In genomic region chr1:100151679-100152078, GRCh38 we compare ENCODE assay signal across 23 cellular contexts. TPM values are rescaled to one million over a fixed set of nuclear protein-coding genes. Genes with fewer than 3 reads are reported as not detected.
DNase-seq lines count a peak whose midpoint lies in the region; ATAC-seq, FAIRE-seq and TF ChIP-seq lines count a peak whose summit lies in the region.
"Had no signal": no experiment of that assay in that cellular context is flagged by ENCODE, and none has a peak within 500 bp of the region (broad histone marks: within the 10 kb centered on the region; RNA-seq: fewer than 3 reads in every experiment).

No MANE protein-coding gene starts in this region.

- H2AFZ ChIP-seq in GM12878 (ENCODE audit: control insufficient read depth, low read depth, low read length) = no peak overlapping the region
- H2AFZ ChIP-seq: GM23248, PC-9 had no signal

- SMC1A ChIA-PET in GM12878 (lab: Charles Lee; ENCODE audit: uncharacterized antibody, unreplicated experiment) = interaction anchor here (0.8 to 1.2 kb wide), 7 partner anchors 9 to 717 kb away, joined by 3 to 5 read pairs (median 3); partner anchors contain the start of gene TRMT13

- H3K27ac Mint-ChIP-seq in stimulated activated memory B cell treated with anti-CD40 and anti-IgM and Interleukin-4, amounts not matched to agents 10 μg/mL and 1 μg/mL and 100 μg/mL, for 72 hours = peak overlapping the region; percentile 69
- H3K27ac Mint-ChIP-seq: HFFc6 had no signal

- H3K36me3 Mint-ChIP-seq in stimulated activated memory B cell treated with anti-CD40 and anti-IgM and Interleukin-4, amounts not matched to agents 10 μg/mL and 1 μg/mL and 100 μg/mL, for 72 hours = peaks cover 16% of the 10 kb centered on the region

- no peak overlapping the region for H3K4me3 Mint-ChIP-seq in stimulated activated memory B cell treated with anti-CD40 and anti-IgM and Interleukin-4, amounts not matched to agents 10 μg/mL and 1 μg/mL and 100 μg/mL, for 72 hours
- H3K4me3 Mint-ChIP-seq: H9, HFFc6 had no signal

- BruUV-seq in GM12878 (replicated peaks; lab: Mats Ljungman, UMichigan) = no TSS peak

- peak; percentile 27 for FAIRE-seq in GM12892 (lab: Jason Lieb, UNC)
- no peak for FAIRE-seq in GM12878 (lab: Jason Lieb, UNC)
- FAIRE-seq: HTR-8/SVneo had no signal

- H3K27me3 ChIP-seq in GM12878 (replicated peaks in 1 of 2; ENCODE audit: control insufficient read depth in 2 of 2, insufficient read depth in 2 of 2, low read length in 1 of 2) = no peaks in the 10 kb centered on the region
- H3K27me3 ChIP-seq: BLaER1 treated with 17β-estradiol and CSF1 and Interleukin-3, amounts not matched to agents 10 nM and 100 nM had no signal

- 31% methylated on average over 2 of the region's 2 CpGs for WGBS in GM12878 (ENCODE audit: insufficient coverage, insufficient replicate concordance, low lambda C conversion rate, missing lambda C conversion rate)

- TF ChIP-seq CTCF in GM12878 (IDR thresholded peaks at IDR 0.05 in 2 of 3, conservative IDR thresholded peaks at IDR 0.05 in 1 of 3; ENCODE audit: control insufficient read depth in 2 of 3, extremely low read depth in 1 of 3, insufficient read depth in 1 of 3, low read depth in 3 of 3, low read length in 3 of 3) = no peak

- no peaks in the 10 kb centered on the region for H3K27me3 Mint-ChIP-seq in stimulated activated memory B cell treated with anti-CD40 and anti-IgM and Interleukin-4, amounts not matched to agents 10 μg/mL and 1 μg/mL and 100 μg/mL, for 72 hours

- peak overlapping the region; percentile 63; the same call in 1 of the 2 replicates for H3K4me2 ChIP-seq in GM12878 (ENCODE audit: control insufficient read depth, insufficient read depth)
- H3K4me2 ChIP-seq: PC-9 had no signal

- no peaks in the 10 kb centered on the region for H4K20me1 ChIP-seq in GM12878 (ENCODE audit: control insufficient read depth, insufficient read depth)
- H4K20me1 ChIP-seq: BLaER1 treated with 17β-estradiol and CSF1 and Interleukin-3, amounts not matched to agents 10 nM and 100 nM had no signal

- no peak for TF ChIP-seq EP300 in GM12878 (IDR thresholded peaks at IDR 0.05; ENCODE audit: borderline replicate concordance in 1 of 2, control insufficient read depth in 1 of 2, low read depth in 2 of 2, low read length in 2 of 2)

- ATAC-seq in HG02885 (IDR thresholded peaks at IDR 0.05; ENCODE audit: poor library complexity, unreplicated experiment) (peak; percentile 5), GM12878 (peak; percentile 58)
- ATAC-seq in stimulated activated memory B cell treated with anti-CD40 and anti-IgM and Interleukin-4, amounts not matched to agents 10 μg/mL and 1 μg/mL and 100 μg/mL, for 72 hours = no peak

- peaks cover 13% of the 10 kb centered on the region for H3K4me1 Mint-ChIP-seq in stimulated activated memory B cell treated with anti-CD40 and anti-IgM and Interleukin-4, amounts not matched to agents 10 μg/mL and 1 μg/mL and 100 μg/mL, for 72 hours

- H3K9me3 ChIP-seq in GM12878 (replicated peaks; ENCODE audit: control insufficient read depth, insufficient read depth, low read length) = no peaks in the 10 kb centered on the region
- H3K9me3 ChIP-seq: BLaER1 treated with 17β-estradiol and CSF1 and Interleukin-3, amounts not matched to agents 10 nM and 100 nM had no signal

- POLR2A ChIA-PET in GM12878 (lab: Charles Lee) = interaction anchor here (1.4 kb wide), 1 partner anchor 18 kb away, joined by 3 read pairs; the partner anchor contains the start of gene TRMT13

- H3K9ac ChIP-seq in GM12878 (ENCODE audit: control insufficient read depth, insufficient read depth, low read length) = no peak overlapping the region; the same call in 1 of the 2 replicates
- H3K9ac ChIP-seq: BLaER1 treated with 17β-estradiol and CSF1 and Interleukin-3, amounts not matched to agents 10 nM and 100 nM; GM23248 had no signal

- no peak overlapping the region for H3K4me3 ChIP-seq in GM12878
- H3K4me3 ChIP-seq: BLaER1 treated with 17β-estradiol and CSF1 and Interleukin-3, amounts not matched to agents 10 nM and 100 nM; GM23248; PC-9; SK-N-MC had no signal

- RAD21 ChIA-PET in GM12878 (lab: Charles Lee; ENCODE audit: unreplicated experiment) = interaction anchor here (0.6 to 1.3 kb wide), 4 partner anchors 10 to 407 kb away, joined by 3 to 4 read pairs (median 4); no protein-coding TSS in a partner anchor

- H3K79me2 ChIP-seq in GM12878 (ENCODE audit: control insufficient read depth, insufficient read depth, low read length) = no peaks in the 10 kb centered on the region

- H3K9me3 Mint-ChIP-seq in stimulated activated memory B cell treated with anti-CD40 and anti-IgM and Interleukin-4, amounts not matched to agents 10 μg/mL and 1 μg/mL and 100 μg/mL, for 72 hours = no peaks in the 10 kb centered on the region
- H3K9me3 Mint-ChIP-seq: H9, HFFc6 had no signal

- TF ChIP-seq POLR2A in GM12892 (IDR thresholded peaks at IDR 0.05; ENCODE audit: low read depth, low read length) (no peak), GM12878 (IDR thresholded peaks at IDR 0.05; ENCODE audit: low read depth, low read length) (no peak)

- DNase-seq in GM12892 (ENCODE audit: insufficient read length) (no peak), GM12878 (ENCODE audit: low read depth, low spot score) (no peak), substantia nigra (lab: John Stamatoyannopoulos, UW) (no peak), ecto neural progenitor cell (ENCODE audit: low spot score) (no peak)
- no peak for DNase-seq in activated effector memory CD4-positive, alpha-beta T cell treated with Interleukin-2 at 50 U/mL for 16 hours
- DNase-seq: ACHN, GM23248, H9, HFFc6, IMR-90, Kasumi-1, NCI-H1694, NCI-H2081, NCI-H2171 treated with DMSO at 0.1 percent for 48 hours, NCI-H524 treated with DMSO at 0.1 percent for 48 hours, PC-9, SHP77 treated with DMSO at 0.1 percent for 48 hours, SW 1271 had no signal

- in situ Hi-C loops in GM12878 (cut with MboI) = no loop called here

- intact Hi-C loops in GM12878 (cut with micrococcal nuclease; ENCODE audit: unreplicated experiment) = loop anchor here (5.0 kb wide), 1 partner anchor 306 kb away; no protein-coding TSS in a partner anchor

- H3K4me1 ChIP-seq in GM12878 (ENCODE audit: control insufficient read depth, insufficient read depth, low read length) = peaks cover 8% of the 10 kb centered on the region

- H3K27ac ChIP-seq in GM12878 (ENCODE audit: control insufficient read depth, insufficient read depth) (no peak overlapping the region), substantia nigra (ENCODE audit: low read depth, low read length, poor library complexity, severe bottlenecking) (no peak overlapping the region)
- H3K27ac ChIP-seq: BLaER1 treated with 17β-estradiol and CSF1 and Interleukin-3, amounts not matched to agents 10 nM and 100 nM; GM23248; PC-9; SK-N-MC had no signal

- peaks cover 0 to 8% of the 10 kb centered on the region in 2 experiments; a peak in 2 of 4 replicates for H3K36me3 ChIP-seq in GM12878 (ENCODE audit: control insufficient read depth in 2 of 2, insufficient read depth in 2 of 2, low read length in 1 of 2)

- CTCF ChIA-PET in GM12878 (lab: Yijun Ruan, JAX) = interaction anchor here (0.7 to 3.3 kb wide), 3 partner anchors 11 to 304 kb away, joined by 3 to 17 read pairs (median 3); no protein-coding TSS in a partner anchor

- TF ChIP-seq RAD21 in GM12878 (IDR thresholded peaks at IDR 0.05; ENCODE audit: insufficient read depth, low read depth, low read length) = no peak

RNA-seq across cellular contexts. Expression of gene TRMT13, which starts 18.7 kb away (rescaled TPM):
- polyA plus RNA-seq in GM12892 (2012; ENCODE audit: missing spikeins) = 13.1 TPM
- total RNA-seq in GM12878 (2013; cell fraction: nucleolus; rRNA removed) = 79.1 and 97.4 TPM in 2 replicates
- total RNA-seq in GM12878 (2014; rRNA removed) (13.7 and 20.8 TPM in 2 replicates), GM12878 (2014; rRNA removed; fragmentation: Illumina TruSeq; extraction: Trizol) (21.1 and 21.6 TPM in 2 replicates), GM12878 (2021) (13.9 and 16.9 TPM in 2 replicates)
- polyA plus RNA-seq in GM12878 (2011; ENCODE audit: low read depth) = 3.1 TPM
- polyA plus RNA-seq in GM12878 (2011; rRNA removed) (25.1 and 43.8 TPM in 2 replicates), GM12878 (2014; fragmentation: Illumina TruSeq; extraction: Trizol) (26.6 and 36.5 TPM in 2 replicates), GM12878 (2014; fragmentation: Nextera tagmentation; extraction: Ambion mirVana) (10 to 100 TPM; 17.1 to 22.3 TPM), GM12878 (2014; rRNA removed) (15.0 and 24.4 TPM in 2 replicates), GM12878 (2016; fragmentation: Nextera tagmentation; extraction: Ambion mirVana) (10 to 100 TPM; 18.9 to 23.3 TPM)
- polyA plus RNA-seq in GM12878 (2011; cell fraction: cytosol; rRNA removed) = 4.9 and 6.2 TPM in 2 replicates
- polyA plus RNA-seq in GM12878 (2011; cell fraction: nucleus; rRNA removed) = 40.5 and 42.3 TPM in 2 replicates
- 7.2 and 10.6 TPM in 2 replicates for polyA plus RNA-seq in GM12878 (2012)
- polyA minus RNA-seq in GM12878 (2011; rRNA and poly(A)+ RNA removed) = 5.1 and 9.0 TPM in 2 replicates
- 6.1 and 6.4 TPM in 2 replicates for polyA minus RNA-seq in GM12878 (2011; cell fraction: cytosol; rRNA and poly(A)+ RNA removed)
- polyA minus RNA-seq in GM12878 (2011; cell fraction: nucleus; rRNA and poly(A)+ RNA removed) = 10.6 and 14.3 TPM in 2 replicates

RNA-seq across cellular contexts. Expression of gene SASS6, which starts 18.9 kb away (rescaled TPM):
- 8.1 TPM for polyA plus RNA-seq in GM12892 (2012; ENCODE audit: missing spikeins)
- total RNA-seq in GM12878 (2013; cell fraction: nucleolus; rRNA removed) = 20.8 and 22.8 TPM in 2 replicates
- total RNA-seq in GM12878 (2014; rRNA removed) (8.8 and 12.6 TPM in 2 replicates), GM12878 (2014; rRNA removed; fragmentation: Illumina TruSeq; extraction: Trizol) (17.9 and 18.5 TPM in 2 replicates), GM12878 (2021) (9.7 and 11.1 TPM in 2 replicates)
- 3.1 TPM for polyA plus RNA-seq in GM12878 (2011; ENCODE audit: low read depth)
- polyA plus RNA-seq in GM12878 (2011; rRNA removed) (7.0 and 11.1 TPM in 2 replicates), GM12878 (2014; fragmentation: Illumina TruSeq; extraction: Trizol) (17.1 and 21.0 TPM in 2 replicates), GM12878 (2014; fragmentation: Nextera tagmentation; extraction: Ambion mirVana) (10 to 100 TPM in 1 of 2 experiments, 1 to 10 TPM in 1; 8.2 to 10.7 TPM), GM12878 (2014; rRNA removed) (6.6 and 6.7 TPM in 2 replicates), GM12878 (2016; fragmentation: Nextera tagmentation; extraction: Ambion mirVana) (10 to 100 TPM; 11.2 to 11.9 TPM)
- polyA plus RNA-seq in GM12878 (2011; cell fraction: cytosol; rRNA removed) = 1.5 and 1.9 TPM in 2 replicates
- polyA plus RNA-seq in GM12878 (2011; cell fraction: nucleus; rRNA removed) = 6.6 and 7.8 TPM in 2 replicates
- polyA plus RNA-seq in GM12878 (2012) = 5.5 and 6.8 TPM in 2 replicates
- polyA minus RNA-seq in GM12878 (2011; rRNA and poly(A)+ RNA removed) = 2.4 and 3.1 TPM in 2 replicates
- polyA minus RNA-seq in GM12878 (2011; cell fraction: cytosol; rRNA and poly(A)+ RNA removed) = 1.7 and 2.7 TPM in 2 replicates
- polyA minus RNA-seq in GM12878 (2011; cell fraction: nucleus; rRNA and poly(A)+ RNA removed) = 2.9 and 3.9 TPM in 2 replicates

RNA-seq across cellular contexts. Expression of gene LRRC39, which starts 26.4 kb away (rescaled TPM):
- 0.72 TPM for polyA plus RNA-seq in GM12892 (2012; ENCODE audit: missing spikeins)
- total RNA-seq in GM12878 (2013; cell fraction: nucleolus; rRNA removed) = 0.84 and 0.91 TPM in 2 replicates
- total RNA-seq in GM12878 (2014; rRNA removed) (0.33 and 0.51 TPM in 2 replicates), GM12878 (2014; rRNA removed; fragmentation: Illumina TruSeq; extraction: Trizol) (0.76 and 0.88 TPM in 2 replicates), GM12878 (2021) (0.13 and 0.23 TPM in 2 replicates)
- 0.87 TPM for polyA plus RNA-seq in GM12878 (2011; ENCODE audit: low read depth)
- polyA plus RNA-seq in GM12878 (2011; rRNA removed) (0.95 and 1.9 TPM in 2 replicates), GM12878 (2014; fragmentation: Illumina TruSeq; extraction: Trizol) (1.0 and 1.3 TPM in 2 replicates), GM12878 (2014; fragmentation: Nextera tagmentation; extraction: Ambion mirVana) (under 1 TPM; 0.35 to 0.62 TPM), GM12878 (2014; rRNA removed) (1.1 TPM in 2 replicates), GM12878 (2016; fragmentation: Nextera tagmentation; extraction: Ambion mirVana) (under 1 TPM; 0.39 to 0.50 TPM)
- polyA plus RNA-seq in GM12878 (2011; cell fraction: cytosol; rRNA removed) = 0.27 and 0.48 TPM in 2 replicates
- polyA plus RNA-seq in GM12878 (2011; cell fraction: nucleus; rRNA removed) = 1.9 and 2.6 TPM in 2 replicates
- 0.56 and 0.69 TPM in 2 replicates for polyA plus RNA-seq in GM12878 (2012)
- 0.21 and 0.29 TPM in 2 replicates for polyA minus RNA-seq in GM12878 (2011; rRNA and poly(A)+ RNA removed)
- polyA minus RNA-seq in GM12878 (2011; cell fraction: cytosol; rRNA and poly(A)+ RNA removed) = not detected in 2 replicates
- 0.36 TPM in 1 of 2 replicates, not detected in the other for polyA minus RNA-seq in GM12878 (2011; cell fraction: nucleus; rRNA and poly(A)+ RNA removed)
- total RNA-seq: GM23248 had no signal
